ENCODE assay signal across 18 cellular contexts in genomic region chr2:206647985-206648384, GRCh38. TPM values are rescaled to one million over a fixed set of nuclear protein-coding genes. Genes with fewer than 3 reads are reported as not detected.
"Had no signal": no experiment of that assay in that cellular context is flagged by ENCODE, and none has a peak within 500 bp of the region (broad histone marks: within the 10 kb centered on the region; RNA-seq: fewer than 3 reads in every experiment).

No MANE protein-coding gene starts in this region.

- H3K9me3 Mint-ChIP-seq: activated naive CD8-positive, alpha-beta T cell treated with anti-CD3 and anti-CD28 coated beads for 36 hours; activated T-helper 1 cell treated with anti-CD3 and anti-CD28 coated beads, Interleukin-12 subunit alpha, Interleukin-12 subunit beta, Interleukin-2, Interleukin-4 antibody, amounts not matched to agents 30 ng/mL and 10 ng/mL and 1 ng/mL, durations not matched to agents 14 hours and 24 hours and 36 hours; dendritic cell treated with granulocyte-macrophage colony-stimulating factor and Interleukin-4, amounts not matched to agents 40 ng/mL and 50 ng/mL, for 4 days; stimulated activated naive CD8-positive, alpha-beta T cell treated with anti-CD3 and anti-CD28 coated beads, Interleukin-15, amount 100 ng/mL, for 72 hours had no signal

- H3K4me1 ChIP-seq: sigmoid colon, spleen, upper lobe of right lung had no signal

- H3K36me3 Mint-ChIP-seq: activated naive CD8-positive, alpha-beta T cell treated with anti-CD3 and anti-CD28 coated beads for 36 hours; naive thymus-derived CD4-positive, alpha-beta T cell had no signal

- DNase-seq: activated CD4-positive, alpha-beta T cell treated with anti-CD3 and anti-CD28 coated beads, Interleukin-2, amount 50 U/mL, for 1 hour; activated naive CD8-positive, alpha-beta T cell treated with anti-CD3 and anti-CD28 coated beads for 36 hours; brain microvascular endothelial cell; effector memory CD4-positive, alpha-beta T cell; islet precursor cell; mucosa of descending colon; naive thymus-derived CD4-positive, alpha-beta T cell; ovary; sigmoid colon; spleen; stimulated activated naive CD8-positive, alpha-beta T cell treated with anti-CD3 and anti-CD28 coated beads, Interleukin-15, amount 100 ng/mL, for 72 hours; T-helper 9 cell; upper lobe of right lung had no signal

- H3K4me1 Mint-ChIP-seq: activated naive CD8-positive, alpha-beta T cell treated with anti-CD3 and anti-CD28 coated beads for 36 hours; naive thymus-derived CD4-positive, alpha-beta T cell; stimulated activated naive CD8-positive, alpha-beta T cell treated with anti-CD3 and anti-CD28 coated beads, Interleukin-15, amount 100 ng/mL, for 72 hours had no signal

- H3K27ac Mint-ChIP-seq: activated naive CD8-positive, alpha-beta T cell treated with anti-CD3 and anti-CD28 coated beads for 36 hours; activated T-helper 1 cell treated with anti-CD3 and anti-CD28 coated beads, Interleukin-12 subunit alpha, Interleukin-12 subunit beta, Interleukin-2, Interleukin-4 antibody, amounts not matched to agents 30 ng/mL and 10 ng/mL and 1 ng/mL, durations not matched to agents 14 hours and 24 hours and 36 hours; dendritic cell treated with granulocyte-macrophage colony-stimulating factor and Interleukin-4, amounts not matched to agents 40 ng/mL and 50 ng/mL, for 4 days; naive thymus-derived CD4-positive, alpha-beta T cell; stimulated activated naive CD8-positive, alpha-beta T cell treated with anti-CD3 and anti-CD28 coated beads, Interleukin-15, amount 100 ng/mL, for 72 hours had no signal

- H3K4me3 Mint-ChIP-seq: activated naive CD8-positive, alpha-beta T cell treated with anti-CD3 and anti-CD28 coated beads for 36 hours; activated T-helper 1 cell treated with anti-CD3 and anti-CD28 coated beads, Interleukin-12 subunit alpha, Interleukin-12 subunit beta, Interleukin-2, Interleukin-4 antibody, amounts not matched to agents 30 ng/mL and 10 ng/mL and 1 ng/mL, durations not matched to agents 14 hours and 24 hours and 36 hours; dendritic cell treated with granulocyte-macrophage colony-stimulating factor and Interleukin-4, amounts not matched to agents 40 ng/mL and 50 ng/mL, for 4 days; naive thymus-derived CD4-positive, alpha-beta T cell; stimulated activated naive CD8-positive, alpha-beta T cell treated with anti-CD3 and anti-CD28 coated beads, Interleukin-15, amount 100 ng/mL, for 72 hours had no signal

- H3K27me3 ChIP-seq: brain microvascular endothelial cell, ovary had no signal

- H3K9me3 ChIP-seq: mucosa of descending colon, ovary, sigmoid colon, spleen, upper lobe of right lung had no signal

- H3K27ac ChIP-seq: brain microvascular endothelial cell, ovary, sigmoid colon, spleen, upper lobe of right lung had no signal

- H3K4me3 ChIP-seq: mucosa of descending colon, ovary, sigmoid colon, spleen, upper lobe of right lung had no signal

RNA-seq across cellular contexts. Expression of gene FAM237A, which starts 5.7 kb away (rescaled TPM):
- total RNA-seq: activated CD8-positive, alpha-beta memory T cell treated with anti-CD3 and anti-CD28 coated beads for 36 hours; activated naive CD8-positive, alpha-beta T cell treated with anti-CD3 and anti-CD28 coated beads for 36 hours; activated T-helper 1 cell treated with anti-CD3 and anti-CD28 coated beads, Interleukin-12 subunit alpha, Interleukin-12 subunit beta, Interleukin-2, Interleukin-4 antibody, amounts not matched to agents 30 ng/mL and 10 ng/mL and 1 ng/mL, durations not matched to agents 14 hours and 24 hours and 36 hours; left lobe of liver; mucosa of descending colon; naive thymus-derived CD4-positive, alpha-beta T cell; ovary; sigmoid colon; spleen; temporal lobe; upper lobe of right lung had no signal
- polyA plus RNA-seq: naive thymus-derived CD4-positive, alpha-beta T cell; ovary; sigmoid colon; spleen had no signal
